ENCODE assay signal across 15 cellular contexts in the genomic region with DNA sequence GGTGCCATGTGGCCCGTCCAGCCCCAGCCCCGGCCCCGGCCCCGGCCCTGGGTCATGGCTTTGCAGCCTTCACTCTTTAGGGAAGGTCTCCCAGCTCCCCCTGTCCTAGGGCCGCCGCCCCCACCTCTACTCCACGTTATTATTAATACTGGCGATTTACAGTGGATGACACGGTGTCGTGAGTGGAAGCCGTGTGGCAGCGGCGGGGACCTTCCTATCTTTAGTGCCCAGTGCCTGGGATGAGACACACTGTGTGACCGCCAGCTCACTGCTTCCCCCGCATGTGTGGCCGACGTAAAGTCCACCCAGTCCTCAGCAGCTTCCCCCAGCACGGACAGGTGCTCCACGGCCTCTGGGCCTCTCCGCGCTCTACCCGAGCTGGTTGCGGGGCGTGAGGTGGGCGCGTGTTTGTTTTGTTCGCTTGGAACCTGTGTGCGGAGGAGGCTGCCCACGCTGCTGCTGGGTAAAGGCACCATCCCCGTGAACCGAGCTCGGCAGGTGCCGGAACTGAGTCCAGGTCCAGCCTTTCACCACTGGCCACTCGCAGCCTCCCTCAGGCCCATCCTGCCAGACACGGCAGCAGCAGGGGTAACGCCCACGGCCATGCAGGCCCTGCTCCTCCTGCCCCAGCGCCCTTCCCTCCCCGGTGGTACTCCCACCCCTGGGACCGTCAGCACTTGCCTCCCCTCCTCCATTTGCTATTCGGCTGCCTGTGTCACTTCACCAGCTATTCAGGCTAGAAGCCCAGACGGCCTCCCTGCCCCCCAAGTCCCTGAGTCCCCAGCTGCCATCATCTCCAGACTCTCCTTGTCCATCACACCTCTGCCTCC.
"Had no signal": no experiment of that assay in that cellular context is flagged by ENCODE, and none has a peak within 500 bp of the region (broad histone marks: within the 10 kb centered on the region; RNA-seq: fewer than 3 reads in every experiment).

No MANE protein-coding gene starts in this region.

- H3K27ac ChIP-seq: esophagus muscularis mucosa, gastroesophageal sphincter, psoas muscle, thoracic aorta had no signal

- H3K9me3 ChIP-seq: esophagus muscularis mucosa, gastroesophageal sphincter, psoas muscle, thoracic aorta had no signal

- ATAC-seq: activated CD4-positive, alpha-beta T cell treated with anti-CD3 and anti-CD28 coated beads for 36 hours; activated CD8-positive, alpha-beta memory T cell treated with anti-CD3 and anti-CD28 coated beads, Interleukin-2, amount 10 ng/mL, durations not matched to agents 7 days and 5 days; gastroesophageal sphincter; psoas muscle; sciatic nerve had no signal

- H3K36me3 ChIP-seq: esophagus muscularis mucosa, gastroesophageal sphincter, thoracic aorta had no signal

- FAIRE-seq: endothelial cell of umbilical vein had no signal

- H3K4me3 ChIP-seq: esophagus muscularis mucosa, gastroesophageal sphincter, lung, psoas muscle, thoracic aorta had no signal

- DNase-seq: activated CD4-positive, alpha-beta memory T cell treated with anti-CD3 and anti-CD28 coated beads for 36 hours; activated CD4-positive, alpha-beta T cell treated with anti-CD3 and anti-CD28 coated beads for 36 hours; activated CD8-positive, alpha-beta memory T cell treated with anti-CD3 and anti-CD28 coated beads, Interleukin-2, amount 10 ng/mL, durations not matched to agents 7 days and 5 days; effector CD8-positive, alpha-beta T cell; immature natural killer cell; stimulated activated CD4-positive, alpha-beta T cell treated with anti-CD3 and anti-CD28 coated beads, Interleukin-4, amount 100 ng/mL, for 4 hours; SW 1271; T-helper 2 cell had no signal
